ENCODE assay signal across 10 cellular contexts in the genomic region with DNA sequence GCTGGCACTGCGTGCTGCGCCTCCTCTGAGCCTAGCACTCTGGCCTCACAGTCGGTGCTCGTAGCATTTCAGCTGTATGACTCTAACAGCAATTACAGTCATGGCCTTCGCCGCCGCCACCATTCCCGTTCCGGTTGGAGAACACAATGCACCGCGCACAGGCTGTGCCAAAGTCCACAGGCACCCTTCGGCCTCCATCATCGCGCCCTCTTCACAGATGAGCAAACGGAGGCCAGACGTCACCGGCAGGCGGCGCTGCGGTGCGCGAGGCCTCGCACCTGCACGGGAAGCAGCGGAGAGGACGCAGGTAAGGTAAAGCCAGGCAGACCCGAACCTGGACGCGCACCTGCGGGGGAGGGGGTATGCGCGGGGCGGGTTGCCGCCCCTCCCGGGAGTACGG.
A peak's percentile ranks its signal among the peaks of the same experiment; 100 is the strongest.
DNase-seq lines count a peak whose midpoint lies in the region; ATAC-seq and TF ChIP-seq lines count a peak whose summit lies in the region.
"Had no signal": no experiment of that assay in that cellular context is flagged by ENCODE, and none has a peak within 500 bp of the region (broad histone marks: within the 10 kb centered on the region; RNA-seq: fewer than 3 reads in every experiment).

No MANE protein-coding gene starts in this region.

- no peak overlapping the region for H3K27ac ChIP-seq in H9 (ENCODE audit: insufficient read length, low read depth, low read length)
- no peak overlapping the region for H3K27ac ChIP-seq in iPS-20b (ENCODE audit: low read length)

- H2BK120ac ChIP-seq in H9 (ENCODE audit: low read depth, low read length, poor library complexity, severe bottlenecking) = no peak overlapping the region

- no peak for ATAC-seq in HG02759 (IDR thresholded peaks at IDR 0.05; ENCODE audit: unreplicated experiment)

- no CpG with 5 or more reads among the region's 36 CpGs for WGBS in H9 (ENCODE audit: extremely low coverage, insufficient read length, low lambda C conversion rate)

- H3K9me3 Mint-ChIP-seq in H9 = peaks cover 11 to 12% of the 10 kb centered on the region in 2 experiments; a peak in 4 of 5 replicates

- H3K4me3 Mint-ChIP-seq in H9 = no peak overlapping the region
- H3K4me3 Mint-ChIP-seq: nephron had no signal

- no peaks in the 10 kb centered on the region for H3K36me3 ChIP-seq in iPS-20b (ENCODE audit: insufficient read depth, low read depth, low read length)

- no peak overlapping the region for H3K56ac ChIP-seq in H9 (ENCODE audit: insufficient read length, low read depth, low read length)

- H3K27me3 Mint-ChIP-seq in H9 (ENCODE audit: low read depth) = peaks cover 32% of the 10 kb centered on the region

- H3K18ac ChIP-seq in H9 (ENCODE audit: insufficient read length, low read depth, low read length) = no peak overlapping the region

- H4K5ac ChIP-seq in H9 (ENCODE audit: insufficient read length, low read depth, low read length) = no peak overlapping the region

- H3K4me2 ChIP-seq in H9 (ENCODE audit: insufficient read depth, insufficient read length, low read length) = no peak overlapping the region

- peak overlapping the region; percentile 47; the same call in 1 of the 2 replicates for H3K4me3 ChIP-seq in iPS-20b (ENCODE audit: low read length)

- H3K14ac ChIP-seq in H9 (ENCODE audit: insufficient read depth, low read length) = no peak overlapping the region

- H3K9ac ChIP-seq in H9 (ENCODE audit: extremely low read depth, insufficient read length, low read length) (no peak overlapping the region), iPS-20b (ENCODE audit: low read depth, low read length) (no peak overlapping the region)

- H3T11ph ChIP-seq in H9 (ENCODE audit: low read length) = no peak overlapping the region

- no peak overlapping the region for H4K8ac ChIP-seq in H9 (replicated peaks; ENCODE audit: insufficient read length, low read depth, low read length)

- TF ChIP-seq CTCF in H9 (conservative IDR thresholded peaks at IDR 0.05) = peak; percentile 75

- no peak overlapping the region for H3K27ac Mint-ChIP-seq in H9
- H3K27ac Mint-ChIP-seq: nephron had no signal

- H4K20me1 ChIP-seq in H9 (ENCODE audit: control insufficient read depth, insufficient read depth, insufficient read length) = no peaks in the 10 kb centered on the region

- no peak overlapping the region for H2BK15ac ChIP-seq in H9 (ENCODE audit: low read depth, low read length)

- no peaks in the 10 kb centered on the region for H3K79me1 ChIP-seq in H9 (ENCODE audit: insufficient read depth, low read depth, low read length, poor library complexity, severe bottlenecking)

- H3K27me3 ChIP-seq in H9 (ENCODE audit: insufficient read depth, low read length) = no peaks in the 10 kb centered on the region
- H3K27me3 ChIP-seq in iPS-20b (ENCODE audit: insufficient read depth, low read length) = peaks cover 34% of the 10 kb centered on the region

- no peak overlapping the region for H2AFZ ChIP-seq in H9 (ENCODE audit: low read length)

- H3K79me2 ChIP-seq in H9 (ENCODE audit: insufficient read depth, low read length) = no peaks in the 10 kb centered on the region

- H3K36me3 Mint-ChIP-seq in H9 (ENCODE audit: insufficient read depth in 1 of 3, low read depth in 3 of 3) = peaks cover 0 to 4% (median 0%) of the 10 kb centered on the region in 3 experiments; a peak in 2 of 7 replicates

- H3K4ac ChIP-seq in H9 (ENCODE audit: low read depth, low read length) = no peak overlapping the region

- H2BK12ac ChIP-seq in H9 (ENCODE audit: insufficient read length, low read depth, low read length) = no peak overlapping the region

- no peak overlapping the region for H2BK20ac ChIP-seq in H9 (ENCODE audit: low read depth, low read length, poor library complexity, severe bottlenecking)

- no peak overlapping the region for H2AK5ac ChIP-seq in H9 (ENCODE audit: insufficient read length, low read length)

- no peak overlapping the region for H4K91ac ChIP-seq in H9 (ENCODE audit: insufficient read length, low read depth, low read length)

- no peaks in the 10 kb centered on the region for H3K9me3 ChIP-seq in H9 (ENCODE audit: control insufficient read depth, low read depth, low read length)
- no peaks in the 10 kb centered on the region for H3K9me3 ChIP-seq in iPS-20b (ENCODE audit: insufficient read depth, low read depth, low read length)

- H3K23me2 ChIP-seq in H9 (ENCODE audit: insufficient read length, low read depth, low read length, poor library complexity, severe bottlenecking) = no peaks in the 10 kb centered on the region

- no peak overlapping the region for H2BK5ac ChIP-seq in H9 (ENCODE audit: insufficient read length, low read length)

- peak; percentile 87 for DNase-seq in H9
- peak; percentile 51 for DNase-seq in activated T-cell treated with anti-CD3 and anti-CD28 coated beads for 48 hours (ENCODE audit: low read depth)
- DNase-seq in stimulated activated CD8-positive, alpha-beta memory T cell treated with anti-CD3 and anti-CD28 coated beads, Interleukin-12 subunit alpha, Interleukin-12 subunit beta, amount 100 ng/mL, for 24 hours (ENCODE audit: extremely low read depth) = peak; percentile 3
- DNase-seq in NCI-H82 treated with DMSO at 0.1 percent for 48 hours (lab: John Stamatoyannopoulos, UW; ENCODE audit: unreplicated experiment) = no peak
- no peak for DNase-seq in OCI-M2 (lab: John Stamatoyannopoulos, UW; ENCODE audit: unreplicated experiment)
- no peak for DNase-seq in cardiac septum (ENCODE audit: low spot score)
- DNase-seq: NCI-H1105 had no signal

- intact Hi-C loops in cardiac septum (cut with DNase I) = loop anchor here (10.0 kb wide), 1 partner anchor 139 kb away; no protein-coding TSS in a partner anchor

- H3K4me1 Mint-ChIP-seq in H9 = peaks cover 10 to 22% of the 10 kb centered on the region in 2 experiments
- H3K4me1 Mint-ChIP-seq: nephron had no signal

- H3K4me1 ChIP-seq in H9 (ENCODE audit: insufficient read depth, low read length) (no peaks in the 10 kb centered on the region), iPS-20b (ENCODE audit: insufficient read depth, low read length) (peaks cover 7% of the 10 kb centered on the region; the same call in 1 of the 2 replicates)

- no peak overlapping the region for H3K23ac ChIP-seq in H9 (ENCODE audit: insufficient read length, low read depth, low read length)

Comparison
In these comparisons a context has a peak if more than half of its experiments do, and no peak if none do; other contexts are left out.
1. DNase-seq: peak in H9 (single experiment), activated T-cell treated with anti-CD3 and anti-CD28 coated beads for 48 hours (single experiment) and stimulated activated CD8-positive, alpha-beta memory T cell treated with anti-CD3 and anti-CD28 coated beads, Interleukin-12 subunit alpha, Interleukin-12 subunit beta, amount 100 ng/mL, for 24 hours (single experiment); none in NCI-H82 treated with DMSO at 0.1 percent for 48 hours (single experiment), OCI-M2 (single experiment) and cardiac septum (single experiment).